In the genomic region with DNA sequence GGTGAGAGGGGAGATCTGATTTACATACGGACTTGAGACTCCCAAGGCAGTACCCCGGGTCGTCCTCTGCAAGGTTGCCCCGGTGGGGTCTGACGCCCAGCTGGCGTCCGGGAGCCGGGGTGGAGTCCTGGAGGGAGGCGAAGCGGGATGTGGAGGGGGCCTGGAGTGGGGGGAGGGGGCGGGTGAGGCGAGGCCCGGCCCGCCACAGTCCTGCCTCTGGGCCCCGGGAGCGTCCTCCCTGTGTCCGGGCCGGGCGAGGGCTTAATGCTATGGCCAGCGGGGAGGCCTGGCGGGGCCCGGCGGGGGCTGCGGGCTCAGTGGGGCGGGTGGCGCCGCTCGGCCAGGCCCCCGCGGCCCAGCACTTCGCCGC, we compare ENCODE assay signal across 10 cellular contexts. TPM values are rescaled to one million over a fixed set of nuclear protein-coding genes. Genes with fewer than 3 reads are reported as not detected.
DNase-seq lines count a peak whose midpoint lies in the region; ATAC-seq and TF ChIP-seq lines count a peak whose summit lies in the region.
"Had no signal": no experiment of that assay in that cellular context is flagged by ENCODE, and none has a peak within 500 bp of the region (broad histone marks: within the 10 kb centered on the region; RNA-seq: fewer than 3 reads in every experiment).

No MANE protein-coding gene starts in this region.

- intact Hi-C loops in Right ventricle myocardium inferior (cut with DNase I) (loop anchor here (1.0 to 5.0 kb wide), 4 partner anchors 86 to 463 kb away; no protein-coding TSS in a partner anchor), cardiac septum (cut with DNase I) (loop anchor here (2.0 to 10.0 kb wide), 4 partner anchors 83 to 440 kb away; a partner anchor contains a TSS)

- H3K36me3 Mint-ChIP-seq in nephron progenitor cell (ENCODE audit: low read depth): no peaks in the 10 kb centered on the region

- ATAC-seq in Right ventricle myocardium inferior (peak; percentile 6), GM19351 (IDR thresholded peaks at IDR 0.05; ENCODE audit: unreplicated experiment) (no peak)

- H3K9me3 Mint-ChIP-seq in nephron progenitor cell: no peaks in the 10 kb centered on the region
- H3K9me3 Mint-ChIP-seq: activated T-helper 1 cell treated with anti-CD3 and anti-CD28 coated beads, Interleukin-12 subunit alpha, Interleukin-12 subunit beta, Interleukin-2, Interleukin-4 antibody, amounts not matched to agents 30 ng/mL and 10 ng/mL and 1 ng/mL, durations not matched to agents 14 hours and 24 hours and 36 hours had no signal

- H3K4me1 Mint-ChIP-seq in nephron progenitor cell: peaks cover 17% of the 10 kb centered on the region

- H3K4me3 Mint-ChIP-seq in nephron progenitor cell: peak overlapping the region; percentile 79
- H3K4me3 Mint-ChIP-seq: activated T-helper 1 cell treated with anti-CD3 and anti-CD28 coated beads, Interleukin-12 subunit alpha, Interleukin-12 subunit beta, Interleukin-2, Interleukin-4 antibody, amounts not matched to agents 30 ng/mL and 10 ng/mL and 1 ng/mL, durations not matched to agents 14 hours and 24 hours and 36 hours had no signal

- TF ChIP-seq CTCF in fibroblast of villous mesenchyme (IDR thresholded peaks at IDR 0.05; ENCODE audit: insufficient read depth, low read depth, low read length) (no peak), nephron progenitor cell (IDR thresholded peaks at IDR 0.05) (no peak)

- no peak overlapping the region for H3K27ac Mint-ChIP-seq in nephron progenitor cell
- H3K27ac Mint-ChIP-seq: activated T-helper 1 cell treated with anti-CD3 and anti-CD28 coated beads, Interleukin-12 subunit alpha, Interleukin-12 subunit beta, Interleukin-2, Interleukin-4 antibody, amounts not matched to agents 30 ng/mL and 10 ng/mL and 1 ng/mL, durations not matched to agents 14 hours and 24 hours and 36 hours had no signal

- H3K4me3 ChIP-seq in fibroblast of villous mesenchyme (ENCODE audit: low read depth, low read length): peak overlapping the region; percentile 23
- H3K4me3 ChIP-seq: BLaER1 had no signal

- peaks cover 8% of the 10 kb centered on the region for H3K27me3 Mint-ChIP-seq in nephron progenitor cell (ENCODE audit: low read depth, poor library complexity)

- DNase-seq in Right ventricle myocardium inferior (ENCODE audit: missing footprints) (no peak), cardiac septum (ENCODE audit: low spot score) (no peak), fibroblast of villous mesenchyme (ENCODE audit: low read depth) (no peak), nephron progenitor cell (no peak), SKM-1 (lab: John Stamatoyannopoulos, UW; ENCODE audit: unreplicated experiment) (no peak), A172 (ENCODE audit: low spot score) (no peak), NCI-H748 treated with DMSO at 0.1 percent for 48 hours (lab: John Stamatoyannopoulos, UW) (no peak)

RNA-seq across cellular contexts. Expression of a gene that starts 2.4 kb away (rescaled TPM):
- total RNA-seq in Right ventricle myocardium inferior (2,397 TPM), cardiac septum (1,860 TPM), fibroblast of villous mesenchyme (not detected in 2 replicates)
- total RNA-seq in A172 (2014; rRNA removed; shearing (Covaris generic)): not detected in 2 replicates
- total RNA-seq: activated T-helper 1 cell treated with anti-CD3 and anti-CD28 coated beads, Interleukin-12 subunit alpha, Interleukin-12 subunit beta, Interleukin-2, Interleukin-4 antibody, amounts not matched to agents 30 ng/mL and 10 ng/mL and 1 ng/mL, durations not matched to agents 14 hours and 24 hours and 36 hours had no signal

RNA-seq across cellular contexts. Expression of a gene that starts 23.4 kb away (rescaled TPM):
- total RNA-seq in Right ventricle myocardium inferior: 14.6 TPM
- total RNA-seq in cardiac septum: 12.0 TPM
- total RNA-seq in fibroblast of villous mesenchyme: not detected in 2 replicates
- 0.10 TPM in 1 of 2 replicates, not detected in the other for total RNA-seq in A172 (2014; rRNA removed; shearing (Covaris generic))
- total RNA-seq: activated T-helper 1 cell treated with anti-CD3 and anti-CD28 coated beads, Interleukin-12 subunit alpha, Interleukin-12 subunit beta, Interleukin-2, Interleukin-4 antibody, amounts not matched to agents 30 ng/mL and 10 ng/mL and 1 ng/mL, durations not matched to agents 14 hours and 24 hours and 36 hours had no signal

RNA-seq across cellular contexts. Expression of a gene that starts 53.5 kb away (rescaled TPM):
- total RNA-seq in Right ventricle myocardium inferior (35.0 TPM), cardiac septum (72.2 TPM), fibroblast of villous mesenchyme (73.0 and 83.4 TPM in 2 replicates)
- 103 and 108 TPM in 2 replicates for total RNA-seq in A172 (2014; rRNA removed; shearing (Covaris generic))

Comparison
In these comparisons a context has a peak if more than half of its experiments do, and no peak if none do; other contexts are left out.
1. RNA of a gene that starts 2.4 kb away (total RNA-seq): 2,397 TPM in Right ventricle myocardium inferior (single experiment) and 1,860 TPM in cardiac septum (single experiment); not detected in fibroblast of villous mesenchyme and not detected in A172; every median in the first group is over 1,000 times any median in the second.
2. RNA of a gene that starts 23.4 kb away (total RNA-seq): 14.6 TPM in Right ventricle myocardium inferior (single experiment) and 12.0 TPM in cardiac septum (single experiment); not detected in fibroblast of villous mesenchyme and 0.10 TPM in A172; every median in the first group is over 10 times any median in the second.